ENCODE assay signal across 9 cellular contexts in the genomic region with DNA sequence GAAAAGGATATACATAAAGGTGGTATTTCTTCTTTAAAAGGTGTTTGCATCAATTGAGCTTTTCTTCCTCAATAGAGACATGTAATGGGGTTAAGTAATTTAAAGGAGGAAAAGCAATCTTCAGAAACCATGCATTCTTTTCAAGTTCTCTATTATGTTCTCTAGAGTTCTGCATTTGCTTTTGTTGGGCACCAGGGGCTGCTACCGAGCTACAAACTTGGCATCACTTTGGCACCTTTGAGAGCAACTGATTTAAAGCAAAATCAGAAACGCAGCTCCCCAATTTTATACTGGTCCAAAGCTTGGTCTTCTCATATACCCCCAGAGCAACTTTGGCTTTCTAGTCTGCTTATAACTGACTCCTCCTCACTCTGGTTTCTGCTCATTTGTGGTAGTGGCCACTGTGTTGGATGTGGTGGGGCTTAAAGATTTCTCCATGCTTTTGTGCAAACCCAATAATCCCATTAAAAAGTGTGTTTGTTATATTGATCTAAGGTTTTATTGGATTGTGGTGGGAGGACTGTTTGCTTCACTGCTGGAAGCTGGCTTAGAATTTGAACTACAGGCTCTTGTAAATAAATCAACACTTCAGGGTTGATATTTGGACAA.
A peak's percentile ranks its signal among the peaks of the same experiment; 100 is the strongest.
DNase-seq lines count a peak whose midpoint lies in the region; ATAC-seq and TF ChIP-seq lines count a peak whose summit lies in the region.
"Had no signal": no experiment of that assay in that cellular context is flagged by ENCODE, and none has a peak within 500 bp of the region (broad histone marks: within the 10 kb centered on the region; RNA-seq: fewer than 3 reads in every experiment).

No MANE protein-coding gene starts in this region.

- no peaks in the 10 kb centered on the region for H3K4me1 Mint-ChIP-seq in activated CD8-positive, alpha-beta T cell treated with anti-CD3 and anti-CD28 coated beads for 36 hours (ENCODE audit: low read depth)
- H3K4me1 Mint-ChIP-seq in activated CD8-positive, alpha-beta T cell treated with anti-CD3 and anti-CD28 coated beads, Interleukin-2, amount 10 ng/mL, durations not matched to agents 7 days and 5 days (ENCODE audit: low read depth), result no peaks in the 10 kb centered on the region
- H3K4me1 Mint-ChIP-seq: activated naive CD4-positive, alpha-beta T cell treated with anti-CD3 and anti-CD28 coated beads, Interleukin-2, amount 50 U/mL, for 24 hours had no signal

- H3K27me3 Mint-ChIP-seq in activated CD8-positive, alpha-beta T cell treated with anti-CD3 and anti-CD28 coated beads for 36 hours, result no peaks in the 10 kb centered on the region
- no peaks in the 10 kb centered on the region for H3K27me3 Mint-ChIP-seq in activated CD8-positive, alpha-beta T cell treated with anti-CD3 and anti-CD28 coated beads, Interleukin-2, amount 10 ng/mL, durations not matched to agents 7 days and 5 days (ENCODE audit: low read depth)

- TF ChIP-seq CTCF in activated CD8-positive, alpha-beta T cell treated with anti-CD3 and anti-CD28 coated beads for 36 hours (IDR thresholded peaks at IDR 0.05), result peak; percentile 31
- no peak for TF ChIP-seq CTCF in mucosa of descending colon (IDR thresholded peaks at IDR 0.05)

- H3K36me3 Mint-ChIP-seq in activated CD8-positive, alpha-beta T cell treated with anti-CD3 and anti-CD28 coated beads for 36 hours (ENCODE audit: low read depth), result no peaks in the 10 kb centered on the region
- H3K36me3 Mint-ChIP-seq in activated CD8-positive, alpha-beta T cell treated with anti-CD3 and anti-CD28 coated beads, Interleukin-2, amount 10 ng/mL, durations not matched to agents 7 days and 5 days (ENCODE audit: low read depth), result no peaks in the 10 kb centered on the region
- H3K36me3 Mint-ChIP-seq: activated naive CD4-positive, alpha-beta T cell treated with anti-CD3 and anti-CD28 coated beads, Interleukin-2, amount 50 U/mL, for 24 hours had no signal

- CTCF ChIA-PET in activated CD8-positive, alpha-beta T cell treated with anti-CD3 and anti-CD28 coated beads for 36 hours (lab: Charles Lee), result interaction anchor here (1.0 kb wide), 1 partner anchor 665 kb away, joined by 3 read pairs; no protein-coding TSS in a partner anchor
- CTCF ChIA-PET in activated CD8-positive, alpha-beta T cell treated with anti-CD3 and anti-CD28 coated beads, Interleukin-2, amount 10 ng/mL, durations not matched to agents 7 days and 5 days (lab: Charles Lee), result no interaction called here

- H3K4me3 ChIP-seq in mucosa of descending colon, result no peak overlapping the region

- no peaks in the 10 kb centered on the region for H3K9me3 Mint-ChIP-seq in activated CD8-positive, alpha-beta T cell treated with anti-CD3 and anti-CD28 coated beads for 36 hours
- no peaks in the 10 kb centered on the region for H3K9me3 Mint-ChIP-seq in activated CD8-positive, alpha-beta T cell treated with anti-CD3 and anti-CD28 coated beads, Interleukin-2, amount 10 ng/mL, durations not matched to agents 7 days and 5 days (ENCODE audit: insufficient read depth)

- POLR2A ChIA-PET in activated CD8-positive, alpha-beta T cell treated with anti-CD3 and anti-CD28 coated beads for 36 hours (lab: Charles Lee), result no interaction called here
- POLR2A ChIA-PET in activated CD8-positive, alpha-beta T cell treated with anti-CD3 and anti-CD28 coated beads, Interleukin-2, amount 10 ng/mL, durations not matched to agents 7 days and 5 days (lab: Charles Lee), result no interaction called here

- DNase-seq in activated CD8-positive, alpha-beta T cell treated with anti-CD3 and anti-CD28 coated beads for 36 hours, result peak; percentile 18
- no peak for DNase-seq in activated CD8-positive, alpha-beta T cell treated with anti-CD3 and anti-CD28 coated beads, Interleukin-2, amount 10 ng/mL, durations not matched to agents 7 days and 5 days
- DNase-seq in NCI-H748 (lab: John Stamatoyannopoulos, UW; ENCODE audit: unreplicated experiment) (peak; percentile 75), dedifferentiated amniotic fluid mesenchymal stem cell (ENCODE audit: extremely low spot score) (peak; percentile 49), mucosa of descending colon (peak in 2 of 3 donors; percentile 4 to 33)
- DNase-seq in activated naive CD4-positive, alpha-beta T cell treated with anti-CD3 and anti-CD28 coated beads, Interleukin-2, amount 50 U/mL, for 16 hours, result no peak

- intact Hi-C loops in activated CD8-positive, alpha-beta T cell treated with anti-CD3 and anti-CD28 coated beads for 36 hours (cut with micrococcal nuclease), result no loop called here
- intact Hi-C loops in mucosa of descending colon (cut with DNase I, micrococcal nuclease), result no loop called here

- H3K27ac Mint-ChIP-seq in activated CD8-positive, alpha-beta T cell treated with anti-CD3 and anti-CD28 coated beads for 36 hours, result no peak overlapping the region
- no peak overlapping the region for H3K27ac Mint-ChIP-seq in activated CD8-positive, alpha-beta T cell treated with anti-CD3 and anti-CD28 coated beads, Interleukin-2, amount 10 ng/mL, durations not matched to agents 7 days and 5 days
- H3K27ac Mint-ChIP-seq: activated naive CD4-positive, alpha-beta T cell treated with anti-CD3 and anti-CD28 coated beads, Interleukin-2, amount 50 U/mL, for 24 hours had no signal

- no peaks in the 10 kb centered on the region for H3K36me3 ChIP-seq in mucosa of descending colon (ENCODE audit: low read depth)

- ATAC-seq in activated CD8-positive, alpha-beta T cell treated with anti-CD3 and anti-CD28 coated beads for 36 hours, result no peak
- ATAC-seq in activated CD8-positive, alpha-beta T cell treated with anti-CD3 and anti-CD28 coated beads, Interleukin-2, amount 10 ng/mL, durations not matched to agents 7 days and 5 days, result no peak
- ATAC-seq in HG02973 (IDR thresholded peaks at IDR 0.05; ENCODE audit: unreplicated experiment) (peak; percentile 81), mucosa of descending colon (no peak), GM21717 (IDR thresholded peaks at IDR 0.05; ENCODE audit: unreplicated experiment) (no peak)

- no peaks in the 10 kb centered on the region for H3K9me3 ChIP-seq in mucosa of descending colon

- no peaks in the 10 kb centered on the region for H3K4me1 ChIP-seq in mucosa of descending colon (ENCODE audit: low read depth)

- no peak overlapping the region for H3K4me3 Mint-ChIP-seq in activated CD8-positive, alpha-beta T cell treated with anti-CD3 and anti-CD28 coated beads for 36 hours
- no peak overlapping the region for H3K4me3 Mint-ChIP-seq in activated CD8-positive, alpha-beta T cell treated with anti-CD3 and anti-CD28 coated beads, Interleukin-2, amount 10 ng/mL, durations not matched to agents 7 days and 5 days
- H3K4me3 Mint-ChIP-seq: activated naive CD4-positive, alpha-beta T cell treated with anti-CD3 and anti-CD28 coated beads, Interleukin-2, amount 50 U/mL, for 24 hours had no signal

Comparison
In these comparisons a context has a peak if more than half of its experiments do, and no peak if none do; other contexts are left out.
1. DNase-seq: peak in activated CD8-positive, alpha-beta T cell treated with anti-CD3 and anti-CD28 coated beads for 36 hours (single experiment), NCI-H748 (single experiment), dedifferentiated amniotic fluid mesenchymal stem cell (single experiment) and mucosa of descending colon (2 of 3); none in activated CD8-positive, alpha-beta T cell treated with anti-CD3 and anti-CD28 coated beads, Interleukin-2, amount 10 ng/mL, durations not matched to agents 7 days and 5 days (single experiment) and activated naive CD4-positive, alpha-beta T cell treated with anti-CD3 and anti-CD28 coated beads, Interleukin-2, amount 50 U/mL, for 16 hours (single experiment).